In the genomic region with DNA sequence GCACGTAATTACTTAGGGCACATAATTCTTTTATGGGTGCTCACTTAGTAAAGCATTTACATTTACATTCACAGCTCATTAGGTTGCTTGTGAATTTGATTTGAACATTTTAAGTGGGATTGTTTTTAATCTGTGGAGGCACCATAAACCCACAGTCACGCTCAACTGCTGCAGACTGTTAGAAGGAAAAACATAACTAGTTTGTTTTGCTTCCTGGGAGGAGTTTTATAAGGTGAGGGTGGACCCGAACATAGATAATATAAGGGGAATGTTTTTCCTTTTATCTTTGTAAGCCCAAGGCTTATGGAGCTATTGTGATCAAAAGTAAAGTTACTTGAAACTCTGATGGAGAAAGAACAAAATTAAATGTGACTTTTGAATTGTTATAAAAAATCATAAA, we compare ENCODE assay signal across 33 cellular contexts.
"Had no signal": no experiment of that assay in that cellular context is flagged by ENCODE, and none has a peak within 500 bp of the region (broad histone marks: within the 10 kb centered on the region; RNA-seq: fewer than 3 reads in every experiment).

No MANE protein-coding gene starts in this region.

- ATAC-seq: activated naive CD4-positive, alpha-beta T cell treated with anti-CD3 and anti-CD28 coated beads, Interleukin-2, amount 50 U/mL, for 72 hours; activated naive CD8-positive, alpha-beta T cell treated with anti-CD3 and anti-CD28 coated beads, Interleukin-2, amount 50 U/mL, for 24 hours; activated T-cell treated with anti-CD3 and anti-CD28 coated beads, Interleukin-2, amount 50 U/mL, for 4 hours; activated T-cell treated with anti-CD3 and anti-CD28 coated beads, Interleukin-2, amount 50 U/mL, for 72 hours; activated T-helper 17 cell treated with anti-CD3 and anti-CD28 coated beads, Interleukin-2, amount 50 U/mL, for 72 hours; body of pancreas had no signal

- H3K36me3 ChIP-seq: adrenal gland, ascending aorta, brain microvascular endothelial cell, breast epithelium, cardiac muscle cell had no signal

- DNase-seq: activated effector memory CD4-positive, alpha-beta T cell treated with anti-CD3 and anti-CD28 coated beads, Interleukin-2, amount 50 U/mL, for 16 hours; activated effector memory CD4-positive, alpha-beta T cell treated with Interleukin-2 at 50 U/mL for 16 hours; activated gamma-delta T cell; activated gamma-delta T cell treated with Interleukin-2 at 50 U/mL for 16 hours; activated naive CD4-positive, alpha-beta T cell; activated naive CD4-positive, alpha-beta T cell treated with anti-CD3 and anti-CD28 coated beads for 36 hours; activated naive CD4-positive, alpha-beta T cell treated with anti-CD3 and anti-CD28 coated beads, Interleukin-2, amount 10 ng/mL, durations not matched to agents 7 days and 5 days; activated naive CD4-positive, alpha-beta T cell treated with anti-CD3 and anti-CD28 coated beads, Interleukin-2, amount 50 U/mL, for 16 hours; activated naive CD4-positive, alpha-beta T cell treated with Interleukin-2 at 50 U/mL for 16 hours; activated naive CD8-positive, alpha-beta T cell treated with anti-CD3 and anti-CD28 coated beads for 36 hours; activated naive CD8-positive, alpha-beta T cell treated with anti-CD3 and anti-CD28 coated beads, Interleukin-2, amount 10 ng/mL, durations not matched to agents 7 days and 5 days; activated naive CD8-positive, alpha-beta T cell treated with anti-CD3 and anti-CD28 coated beads, Interleukin-2, amount 50 U/mL, for 24 hours; activated T-cell treated with anti-CD3 and anti-CD28 coated beads for 4 hours; activated T-cell treated with anti-CD3 and anti-CD28 coated beads, Interleukin-2, amount 50 U/mL, for 1 hour; activated T-cell treated with anti-CD3 and anti-CD28 coated beads, Interleukin-2, amount 50 U/mL, for 24 hours; activated T-cell treated with anti-CD3 and anti-CD28 coated beads, Interleukin-2, amount 50 U/mL, for 4 hours; activated T-cell treated with anti-CD3 and anti-CD28 coated beads, Interleukin-2, amount 50 U/mL, for 48 hours; activated T-cell treated with anti-CD3 and anti-CD28 coated beads, Interleukin-2, amount 50 U/mL, for 72 hours; adrenal gland; amniotic stem cell; amygdala; anterior cingulate cortex; aorta; body of pancreas; brain microvascular endothelial cell; caudate nucleus; central memory CD4-positive, alpha-beta T cell; cerebellar nuclear complex had no signal

- H3K9me3 ChIP-seq: adrenal gland, ascending aorta, breast epithelium had no signal

- H3K4me1 ChIP-seq: adrenal gland, ascending aorta, body of pancreas, breast epithelium had no signal

- H3K4me3 ChIP-seq: adrenal gland, ascending aorta, body of pancreas, breast epithelium, cardiac muscle cell had no signal
